ENCODE assay signal across 2 cellular contexts in the genomic region with DNA sequence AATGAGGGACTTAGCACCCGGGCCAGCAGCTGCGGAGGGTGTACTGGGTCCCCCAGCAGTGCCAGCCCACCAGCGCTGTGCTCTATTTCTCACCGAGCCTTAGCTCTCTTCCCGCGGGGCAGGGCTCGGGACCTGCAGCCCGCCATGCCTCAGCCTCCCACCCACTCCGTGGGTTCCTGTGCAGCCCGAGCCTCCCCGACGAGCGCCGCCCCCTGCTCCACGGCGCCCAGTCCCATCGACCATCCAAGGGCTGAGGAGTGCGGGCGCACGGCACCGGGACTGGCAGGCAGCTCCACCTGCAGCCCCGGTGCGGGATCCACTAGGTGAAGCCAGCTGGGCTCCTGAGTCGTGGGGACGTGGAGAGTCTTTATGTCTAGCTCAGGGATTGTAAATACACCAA. TPM values are rescaled to one million over a fixed set of nuclear protein-coding genes. Genes with fewer than 3 reads are reported as not detected.
"Had no signal": no experiment of that assay in that cellular context is flagged by ENCODE, and none has a peak within 500 bp of the region (broad histone marks: within the 10 kb centered on the region; RNA-seq: fewer than 3 reads in every experiment).

No MANE protein-coding gene starts in this region.

RNA-seq across cellular contexts. Expression of gene CHAC1, which starts 8.5 kb away (rescaled TPM):
- total RNA-seq: HepG2 had no signal

RNA-seq across cellular contexts. Expression of gene DLL4, which starts 32.6 kb away (rescaled TPM):
- polyA plus RNA-seq: IgD-negative memory B cell had no signal
